ENCODE assay signal across 8 cellular contexts in genomic region chr17:17663160-17664072, GRCh38. TPM values are rescaled to one million over a fixed set of nuclear protein-coding genes. Genes with fewer than 3 reads are reported as not detected.
DNase-seq lines count a peak whose midpoint lies in the region; ATAC-seq and TF ChIP-seq lines count a peak whose summit lies in the region.

No MANE protein-coding gene starts in this region.

- peaks cover 0 to 3% (median 0%) of the 10 kb centered on the region in 3 donors for H3K9me3 ChIP-seq in adrenal gland (replicated peaks in 1 of 3)

- peaks cover 0 to 9% of the 10 kb centered on the region in 2 donors for H3K4me1 ChIP-seq in adrenal gland (replicated peaks in 1 of 2)

- H3K27me3 Mint-ChIP-seq in Calu3 (ENCODE audit: unreplicated experiment): peaks cover 14% of the 10 kb centered on the region

- H3K36me3 Mint-ChIP-seq in Calu3 (ENCODE audit: insufficient read depth, unreplicated experiment): peaks cover 6% of the 10 kb centered on the region

- TF ChIP-seq POLR2A in adrenal gland (IDR thresholded peaks at IDR 0.05): no peak

- CTCF ChIA-PET in Calu3 (lab: Charles Lee): no interaction called here

- no peaks in the 10 kb centered on the region for H3K27me3 ChIP-seq in adrenal gland

- ATAC-seq in GM21381 (IDR thresholded peaks at IDR 0.05; ENCODE audit: unreplicated experiment): peak; percentile 89

- WGBS in adrenal gland, 4 donors: 21 to 46% (median 26%) methylated on average over 4 to 19 of the region's 19 CpGs

- no TSS peak for BruUV-seq in Calu3 (replicated peaks; lab: Mats Ljungman, UMichigan)

- H3K9me3 Mint-ChIP-seq in Calu3 (ENCODE audit: low read depth, unreplicated experiment): peaks cover 2% of the 10 kb centered on the region

- no peak overlapping the region for H3K4me3 Mint-ChIP-seq in Calu3 (ENCODE audit: low read depth, unreplicated experiment)

- no peak overlapping the region for H3K27ac ChIP-seq in adrenal gland

- H3K36me3 ChIP-seq in adrenal gland (replicated peaks in 1 of 2): no peaks in the 10 kb centered on the region

- TF ChIP-seq CTCF in Calu3 (IDR thresholded peaks at IDR 0.05; ENCODE audit: unreplicated experiment): no peak
- no peak for TF ChIP-seq CTCF in adrenal gland (IDR thresholded peaks at IDR 0.05)

- H3K27ac Mint-ChIP-seq in Calu3 (ENCODE audit: unreplicated experiment): no peak overlapping the region

- H3K4me1 Mint-ChIP-seq in Calu3 (ENCODE audit: low read depth, unreplicated experiment): peaks cover 14% of the 10 kb centered on the region

- intact Hi-C loops in Calu3 (cut with micrococcal nuclease; ENCODE audit: unreplicated experiment) (no loop called here), adrenal gland (cut with DNase I) (no loop called here)

- peak; percentile 65 for DNase-seq in Calu3
- DNase-seq in HT1080 (ENCODE audit: low read depth): peak; percentile 94
- peak; percentile 43 to 71 (median 65) for DNase-seq in T-helper 1 cell
- peak in 6 of 7 donors; percentile 71 to 85 (median 74) for DNase-seq in adrenal gland
- DNase-seq in iris pigment epithelial cell (ENCODE audit: low read depth): peak; percentile 99
- peak; percentile 49 to 81 for DNase-seq in stimulated activated CD4-positive, alpha-beta T cell treated with anti-CD3 and anti-CD28 coated beads, Interleukin-4, amount 100 ng/mL, for 4 hours
- DNase-seq in NCI-H2107 (lab: John Stamatoyannopoulos, UW): no peak

- no peak overlapping the region for H3K4me3 ChIP-seq in adrenal gland

RNA-seq across cellular contexts. Expression of gene RAI1, which starts 17.8 kb away (rescaled TPM):
- total RNA-seq in Calu3 (2022) (38.0 and 43.4 TPM in 2 replicates), adrenal gland (10 to 100 TPM; 14.7 to 37.3 (median 28.1) TPM)
- total RNA-seq in HT1080 (2014; rRNA removed; shearing (Covaris generic)): 5.9 and 9.5 TPM in 2 replicates
- polyA plus RNA-seq in HT1080 (2015; cell fraction: cytosol; rRNA removed): 20.7 and 21.4 TPM in 2 replicates
- 35.3 and 42.1 TPM in 2 replicates for polyA plus RNA-seq in HT1080 (2015; cell fraction: nucleus; rRNA removed)
- 10 to 100 TPM in 2 of 3 donors, 1 to 10 TPM in 1; 4.2 to 31.2 (median 14.6) TPM for polyA plus RNA-seq in adrenal gland
